In genomic region chr1:39628807-39629347, GRCh38 we compare ENCODE assay signal across 31 cellular contexts. TPM values are rescaled to one million over a fixed set of nuclear protein-coding genes. Genes with fewer than 3 reads are reported as not detected.
"Had no signal": no experiment of that assay in that cellular context is flagged by ENCODE, and none has a peak within 500 bp of the region (broad histone marks: within the 10 kb centered on the region; RNA-seq: fewer than 3 reads in every experiment).

No MANE protein-coding gene starts in this region.

- H3K9me3 ChIP-seq: colonic mucosa, esophagus muscularis mucosa, gastroesophageal sphincter, heart left ventricle, right lobe of liver, vagina had no signal

- H3K4me1 ChIP-seq: colonic mucosa, foreskin keratinocyte, right lobe of liver had no signal

- H3K4me3 ChIP-seq: colonic mucosa, esophagus muscularis mucosa, gastroesophageal sphincter, heart left ventricle, hepatocyte, lung, right lobe of liver, vagina had no signal

- H3K4me3 Mint-ChIP-seq: memory B cell; natural killer cell treated with Interleukin-12 subunit alpha and Interleukin-12 subunit beta and Interleukin-15 and Interleukin-18, amount 100 ng/mL, for 72 hours; neural crest cell had no signal

- DNase-seq: colonic mucosa; dermis blood vessel endothelial cell; effector memory CD4-positive, alpha-beta T cell; foreskin keratinocyte; heart left ventricle; kidney; right lobe of liver; small intestine; stimulated activated CD4-positive, alpha-beta T cell treated with anti-CD3 and anti-CD28 coated beads, Interleukin-15, amount 100 ng/mL, for 24 hours; stimulated activated CD4-positive, alpha-beta T cell treated with anti-CD3 and anti-CD28 coated beads, Interleukin-2, amount 100 ng/mL, for 48 hours; stimulated activated CD8-positive, alpha-beta memory T cell treated with anti-CD3 and anti-CD28 coated beads, Interleukin-4, amount 100 ng/mL, for 48 hours; stimulated activated naive CD4-positive, alpha-beta T cell treated with Interleukin-2 at 50 U/mL for 16 hours; trophoblast cell had no signal

- H3K4me2 ChIP-seq: hepatocyte had no signal

- H3K79me2 ChIP-seq: hepatocyte, parathyroid adenoma had no signal

- H2AFZ ChIP-seq: hepatocyte, parathyroid adenoma had no signal

- H3K36me3 ChIP-seq: colonic mucosa, right lobe of liver, vagina had no signal

- H3K4me1 Mint-ChIP-seq: memory B cell had no signal

- FAIRE-seq: endothelial cell of umbilical vein, kidney, small intestine had no signal

- H3K27me3 ChIP-seq: colonic mucosa, heart left ventricle, right lobe of liver, vagina had no signal

- H3K9ac ChIP-seq: parathyroid adenoma had no signal

- H3K36me3 Mint-ChIP-seq: memory B cell; natural killer cell treated with Interleukin-12 subunit alpha and Interleukin-12 subunit beta and Interleukin-15 and Interleukin-18, amount 100 ng/mL, for 72 hours had no signal

- H3K9me3 Mint-ChIP-seq: memory B cell; natural killer cell treated with Interleukin-12 subunit alpha and Interleukin-12 subunit beta and Interleukin-15 and Interleukin-18, amount 100 ng/mL, for 72 hours; neural crest cell had no signal

- ATAC-seq: foreskin keratinocyte, gastroesophageal sphincter, heart left ventricle, left lobe of liver, right lobe of liver had no signal

- H3K27ac Mint-ChIP-seq: memory B cell; natural killer cell treated with Interleukin-12 subunit alpha and Interleukin-12 subunit beta and Interleukin-15 and Interleukin-18, amount 100 ng/mL, for 72 hours; progenitor cell of endocrine pancreas had no signal

- H3K27ac ChIP-seq: colonic mucosa, esophagus muscularis mucosa, foreskin keratinocyte, gastroesophageal sphincter, hepatocyte, parathyroid adenoma, right lobe of liver, vagina had no signal

RNA-seq across cellular contexts. Expression of gene HEYL, which starts 10.6 kb away (rescaled TPM):
- total RNA-seq: endothelial cell of umbilical vein; fibroblast of lung; foreskin keratinocyte; mononuclear cell; natural killer cell treated with Interleukin-12 subunit alpha and Interleukin-12 subunit beta and Interleukin-15 and Interleukin-18, amount 100 ng/mL, for 72 hours had no signal
- polyA plus RNA-seq: endothelial cell of umbilical vein had no signal

RNA-seq across cellular contexts. Expression of gene NT5C1A, which starts 43.0 kb away (rescaled TPM):
- total RNA-seq: colonic mucosa, dermis blood vessel endothelial cell, endothelial cell of umbilical vein, epithelial cell of proximal tubule, fibroblast of lung, foreskin keratinocyte, left lobe of liver, lung, neural crest cell, osteoblast, progenitor cell of endocrine pancreas, right lobe of liver, ureter, vagina had no signal
- polyA plus RNA-seq: endothelial cell of umbilical vein, fibroblast of lung, foreskin keratinocyte, lung, thymus had no signal
